Comparison of ENCODE assay signal across 29 cellular contexts in genomic region chr2:206970589-206971375, GRCh38. TPM values are rescaled to one million over a fixed set of nuclear protein-coding genes. Genes with fewer than 3 reads are reported as not detected.
"Had no signal": no experiment of that assay in that cellular context is flagged by ENCODE, and none has a peak within 500 bp of the region (broad histone marks: within the 10 kb centered on the region; RNA-seq: fewer than 3 reads in every experiment).

No MANE protein-coding gene starts in this region.

- ATAC-seq: activated T-cell treated with anti-CD3 and anti-CD28 coated beads, Interleukin-2, amount 50 U/mL, for 4 hours; effector memory CD8-positive, alpha-beta T cell; right cardiac atrium; stimulated activated naive CD8-positive, alpha-beta T cell treated with anti-CD3 and anti-CD28 coated beads, Interleukin-15, Interleukin-2, amounts not matched to agents 100 U/mL and 50 U/mL, for 24 hours; WTC11 had no signal

- H3K9me3 ChIP-seq: colonic mucosa, esophagus muscularis mucosa, gastrocnemius medialis, tibial nerve had no signal

- H3K27me3 ChIP-seq: colonic mucosa, dorsolateral prefrontal cortex, esophagus muscularis mucosa, gastrocnemius medialis, tibial nerve had no signal

- H3K4me3 ChIP-seq: colonic mucosa, dorsolateral prefrontal cortex, esophagus muscularis mucosa, gastrocnemius medialis, tibial nerve had no signal

- H2AFZ ChIP-seq: parathyroid adenoma had no signal

- DNase-seq: activated CD4-positive, alpha-beta T cell treated with anti-CD3 and anti-CD28 coated beads, Interleukin-2, amount 50 U/mL, for 4 hours; activated CD8-positive, alpha-beta memory T cell treated with anti-CD3 and anti-CD28 coated beads for 24 hours; activated CD8-positive, alpha-beta memory T cell treated with anti-CD3 and anti-CD28 coated beads, Interleukin-2, amount 50 U/mL, for 4 hours; activated naive CD4-positive, alpha-beta T cell treated with Interleukin-2 at 50 U/mL for 16 hours; activated naive CD8-positive, alpha-beta T cell treated with anti-CD3 and anti-CD28 coated beads, Interleukin-2, amount 10 ng/mL, durations not matched to agents 7 days and 5 days; activated T-cell treated with anti-CD3 and anti-CD28 coated beads, Interleukin-2, amount 50 U/mL, for 4 hours; amniotic stem cell; colonic mucosa; dorsolateral prefrontal cortex; effector memory CD8-positive, alpha-beta T cell; gastrocnemius medialis; hippocampal formation; kidney glomerular epithelial cell; midbrain; nephron progenitor cell; nucleus accumbens; right cardiac atrium; stimulated activated CD4-positive, alpha-beta T cell treated with anti-CD3 and anti-CD28 coated beads, Interleukin-4, amount 100 ng/mL, for 24 hours; stimulated activated naive CD8-positive, alpha-beta T cell treated with anti-CD3 and anti-CD28 coated beads, Interleukin-15, Interleukin-2, amounts not matched to agents 100 U/mL and 50 U/mL, for 24 hours had no signal

- FAIRE-seq: bronchial epithelial cell, TTC549, urothelium cell line had no signal

- H3K4me1 ChIP-seq: colonic mucosa, parathyroid adenoma had no signal

- H3K36me3 ChIP-seq: colonic mucosa, esophagus muscularis mucosa, gastrocnemius medialis, tibial nerve had no signal

- H3K9ac ChIP-seq: parathyroid adenoma had no signal

- H3K27ac ChIP-seq: colonic mucosa, dorsolateral prefrontal cortex, esophagus muscularis mucosa, parathyroid adenoma had no signal

- H3K79me2 ChIP-seq: parathyroid adenoma had no signal

RNA-seq across cellular contexts. Expression of gene CPO, which starts 31.5 kb away (rescaled TPM):
- total RNA-seq: activated naive CD8-positive, alpha-beta T cell treated with anti-CD3 and anti-CD28 coated beads, Interleukin-2, amount 10 ng/mL, durations not matched to agents 7 days and 5 days; activated T-cell treated with anti-CD3 and anti-CD28 coated beads, Interleukin-2, amount 50 U/mL, for 4 hours; activated T-helper 2 cell treated with anti-CD3 and anti-CD28 coated beads, Interferon-gamma antibody, Interleukin-2, Interleukin-4, amounts not matched to agents 10 μg/mL and 5 μg/mL and 100 μg/mL, durations not matched to agents 14 hours and 24 hours and 36 hours; bronchial epithelial cell; colonic mucosa; pulmonary artery endothelial cell; T-helper 2 cell treated with Interferon-gamma antibody and Interleukin-4, amounts not matched to agents 100 ng/mL and 5 ng/mL, for 36 hours had no signal
